ENCODE assay signal across 9 cellular contexts in the genomic region with DNA sequence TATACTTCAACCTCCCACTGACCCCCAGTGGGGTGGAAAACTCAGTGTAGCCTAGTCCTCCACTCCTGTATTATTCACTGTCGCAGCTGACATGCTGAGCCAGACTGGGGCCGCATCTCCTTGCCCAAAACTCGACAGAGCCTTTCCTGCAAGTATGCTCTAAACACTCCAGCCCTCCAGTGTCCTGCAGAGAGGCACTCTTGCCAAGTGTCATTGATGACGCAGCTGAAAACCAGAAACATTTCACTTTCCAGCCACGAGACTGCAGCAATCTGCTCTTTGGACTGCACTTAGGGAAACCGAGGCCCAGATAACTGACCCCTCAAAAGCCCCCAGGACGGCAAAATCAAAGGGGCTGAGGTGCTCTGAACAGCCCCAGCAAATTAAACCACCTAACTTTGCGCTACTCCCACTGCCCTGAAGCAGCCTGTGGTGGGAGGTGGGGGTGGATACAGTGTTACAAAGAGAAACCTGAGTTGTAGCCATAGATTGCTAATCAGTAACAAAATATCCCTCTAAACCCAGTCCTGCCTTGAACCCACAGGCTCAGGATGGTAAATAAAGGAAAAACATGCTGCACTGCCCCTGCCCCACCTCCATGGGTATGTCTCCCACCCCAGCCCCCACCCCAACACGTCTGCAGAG. TPM values are rescaled to one million over a fixed set of nuclear protein-coding genes. Genes with fewer than 3 reads are reported as not detected.
DNase-seq lines count a peak whose midpoint lies in the region; ATAC-seq and TF ChIP-seq lines count a peak whose summit lies in the region.
"Had no signal": no experiment of that assay in that cellular context is flagged by ENCODE, and none has a peak within 500 bp of the region (broad histone marks: within the 10 kb centered on the region; RNA-seq: fewer than 3 reads in every experiment).

No MANE protein-coding gene starts in this region.

- no peak for TF ChIP-seq POLR2A in gastrocnemius medialis (IDR thresholded peaks at IDR 0.05)

- peaks cover 24% of the 10 kb centered on the region for H3K79me2 ChIP-seq in GM23248 (ENCODE audit: insufficient read depth)

- intact Hi-C loops in gastrocnemius medialis (cut with DNase I; ENCODE audit: low total_unique reads): loop anchor here (5.0 to 10.0 kb wide), 3 partner anchors 567 to 946 kb away; no protein-coding TSS in a partner anchor

- no peaks in the 10 kb centered on the region for H3F3A ChIP-seq in GM23248 (ENCODE audit: insufficient read depth)

- H3K4me1 ChIP-seq in GM23248 (ENCODE audit: insufficient read depth) (peaks cover 12% of the 10 kb centered on the region), iPS-18a (ENCODE audit: control insufficient read depth, low read depth, low read length) (peaks cover 24% of the 10 kb centered on the region), gastrocnemius medialis (peaks cover 33 to 41% of the 10 kb centered on the region in 2 donors)

- H3K4me3 ChIP-seq in GM23248 (peak overlapping the region; percentile 57; the same call in 1 of the 2 replicates), WI38 (ENCODE audit: low read depth, low read length) (peak overlapping the region; percentile 69), iPS-18a (ENCODE audit: low read length) (peak overlapping the region; percentile 70), gastrocnemius medialis (peak overlapping the region in 2 of 4 donors; percentile 29 to 58)

- no peak overlapping the region for H2AFZ ChIP-seq in GM23248

- H3K4me2 ChIP-seq in GM23248 (ENCODE audit: unreplicated experiment): peak overlapping the region; percentile 64

- H3K27me3 ChIP-seq in GM23248 (replicated peaks; ENCODE audit: insufficient read depth) (no peaks in the 10 kb centered on the region), iPS-18a (ENCODE audit: control insufficient read depth, insufficient read depth, low read length) (peaks cover 38% of the 10 kb centered on the region), gastrocnemius medialis (no peaks in the 10 kb centered on the region)

- no peak overlapping the region for H3K27ac ChIP-seq in GM23248
- H3K27ac ChIP-seq in iPS-18a (ENCODE audit: low read length): no peak overlapping the region
- H3K27ac ChIP-seq in gastrocnemius medialis: peak overlapping the region in 3 of 4 donors; percentile 31 to 50 (median 41)

- H3K36me3 ChIP-seq in GM23248 (ENCODE audit: low read depth) (no peaks in the 10 kb centered on the region), iPS-18a (ENCODE audit: control insufficient read depth, low read depth, low read length) (no peaks in the 10 kb centered on the region), gastrocnemius medialis (no peaks in the 10 kb centered on the region)

- TF ChIP-seq CTCF in WI38 (IDR thresholded peaks at IDR 0.05; ENCODE audit: low read depth, low read length): no peak
- no peak for TF ChIP-seq CTCF in gastrocnemius medialis (IDR thresholded peaks at IDR 0.05 in 4 of 5, conservative IDR thresholded peaks at IDR 0.05 in 1 of 5)
- no peak for TF ChIP-seq CTCF in GM20000 (IDR thresholded peaks at IDR 0.05; ENCODE audit: extremely low read depth, missing control alignments)

- no peaks in the 10 kb centered on the region for H3K9me2 ChIP-seq in GM23248 (ENCODE audit: insufficient read depth)

- in situ Hi-C loops in GM23248 (cut with MboI): no loop called here
- in situ Hi-C loops in gastrocnemius medialis (cut with MboI; ENCODE audit: low sequenced_read_pairs in 4 of 4): no loop called here

- no peaks in the 10 kb centered on the region for H4K20me1 ChIP-seq in GM23248 (ENCODE audit: insufficient read depth)

- WGBS in GM23248 (ENCODE audit: low coverage in 1 of 2, low lambda C conversion rate in 2 of 2, missing lambda C conversion rate in 2 of 2), 2 experiments: 85 to 89% methylated on average over 8 to 9 of the region's 9 CpGs

- H3K9ac ChIP-seq in GM23248 (no peak overlapping the region), iPS-18a (ENCODE audit: low read length) (no peak overlapping the region)

- no peaks in the 10 kb centered on the region for H3K9me3 ChIP-seq in GM23248 (ENCODE audit: low read depth)
- H3K9me3 ChIP-seq in iPS-18a (ENCODE audit: control insufficient read depth, low read depth, low read length): no peaks in the 10 kb centered on the region
- H3K9me3 ChIP-seq in gastrocnemius medialis: no peaks in the 10 kb centered on the region

- DNase-seq in GM23248 (no peak), gastrocnemius medialis (no peak), GM20000 (ENCODE audit: low spot score) (no peak), NCI-H748 treated with DMSO at 0.1 percent for 48 hours (lab: John Stamatoyannopoulos, UW) (no peak)
- DNase-seq: NCI-H345 had no signal

- no peak for ATAC-seq in gastrocnemius medialis
- ATAC-seq in HG03025 (IDR thresholded peaks at IDR 0.05; ENCODE audit: low FRiP score, unreplicated experiment): no peak
- ATAC-seq in HG03469 (IDR thresholded peaks at IDR 0.05; ENCODE audit: unreplicated experiment): no peak

RNA-seq across cellular contexts. Expression of gene CCDC85C, which starts 2.6 kb away (rescaled TPM):
- total RNA-seq in GM23248 (2014; rRNA removed; shearing (Covaris generic)): 9.0 and 11.0 TPM in 2 replicates
- 0.68 and 1.1 TPM in 2 replicates for polyA plus RNA-seq in GM23248 (2016; fragmentation: Nextera tagmentation; extraction: Ambion mirVana)
- total RNA-seq in gastrocnemius medialis: 10 to 100 TPM in 3 of 4 donors, 1 to 10 TPM in 1; 7.9 to 32.8 (median 15.4) TPM

RNA-seq across cellular contexts. Expression of gene HHIPL1, which starts 43.5 kb away (rescaled TPM):
- total RNA-seq in GM23248 (2014; rRNA removed; shearing (Covaris generic)): 11.3 and 19.2 TPM in 2 replicates
- 5.8 and 6.5 TPM in 2 replicates for polyA plus RNA-seq in GM23248 (2016; fragmentation: Nextera tagmentation; extraction: Ambion mirVana)
- total RNA-seq in gastrocnemius medialis: under 1 TPM; 0.07 to 0.82 (median 0.14) TPM

Comparison
In these comparisons a context has a peak if more than half of its experiments do, and no peak if none do; other contexts are left out.
1. H3K27ac ChIP-seq: peak in gastrocnemius medialis (3 of 4); none in GM23248 (single experiment) and iPS-18a (single experiment).